ENCODE assay signal across 14 cellular contexts in genomic region chr20:10555865-10556308, GRCh38.
DNase-seq lines count a peak whose midpoint lies in the region; ATAC-seq and TF ChIP-seq lines count a peak whose summit lies in the region.
"Had no signal": no experiment of that assay in that cellular context is flagged by ENCODE, and none has a peak within 500 bp of the region (broad histone marks: within the 10 kb centered on the region; RNA-seq: fewer than 3 reads in every experiment).

No MANE protein-coding gene starts in this region.

- H3K4me1 ChIP-seq in esophagus squamous epithelium: peaks cover 18 to 82% (median 47%) of the 10 kb centered on the region in 3 donors
- H3K4me1 ChIP-seq in tibial nerve: peaks cover 0 to 35% (median 0%) of the 10 kb centered on the region in 4 donors
- H3K4me1 ChIP-seq: SJCRH30 had no signal

- H3K36me3 Mint-ChIP-seq in osteocyte (ENCODE audit: unreplicated experiment): no peaks in the 10 kb centered on the region
- peaks cover 9% of the 10 kb centered on the region for H3K36me3 Mint-ChIP-seq in stimulated activated memory B cell treated with anti-CD40 and anti-IgM and Interleukin-4, amounts not matched to agents 10 μg/mL and 1 μg/mL and 100 μg/mL, for 72 hours

- 66 to 68% methylated on average over 5 of the region's 5 CpGs for WGBS in esophagus squamous epithelium, 2 donors
- WGBS in tibial nerve, 2 donors: 50 to 55% methylated on average over 5 of the region's 5 CpGs

- no peaks in the 10 kb centered on the region for H3K9me3 ChIP-seq in esophagus squamous epithelium
- H3K9me3 ChIP-seq in tibial nerve: no peaks in the 10 kb centered on the region
- H3K9me3 ChIP-seq: SJCRH30 had no signal

- no peak for ATAC-seq in stimulated activated memory B cell treated with anti-CD40 and anti-IgM and Interleukin-4, amounts not matched to agents 10 μg/mL and 1 μg/mL and 100 μg/mL, for 72 hours
- ATAC-seq: activated CD4-positive, alpha-beta T cell treated with anti-CD3 and anti-CD28 coated beads for 36 hours; naive thymus-derived CD4-positive, alpha-beta T cell had no signal

- no peak overlapping the region for H3K27ac ChIP-seq in RWPE1
- peak overlapping the region; percentile 46 to 82 (median 73) for H3K27ac ChIP-seq in esophagus squamous epithelium
- H3K27ac ChIP-seq in tibial nerve: peak overlapping the region in 2 of 4 donors; percentile 32 to 40
- H3K27ac ChIP-seq: KMS-11, SJCRH30 had no signal

- peaks cover 90% of the 10 kb centered on the region for H3K4me1 Mint-ChIP-seq in osteocyte (ENCODE audit: unreplicated experiment)
- peaks cover 31% of the 10 kb centered on the region for H3K4me1 Mint-ChIP-seq in stimulated activated memory B cell treated with anti-CD40 and anti-IgM and Interleukin-4, amounts not matched to agents 10 μg/mL and 1 μg/mL and 100 μg/mL, for 72 hours

- peak overlapping the region; percentile 87 for H3K27ac Mint-ChIP-seq in osteocyte (ENCODE audit: unreplicated experiment)
- no peak overlapping the region for H3K27ac Mint-ChIP-seq in stimulated activated memory B cell treated with anti-CD40 and anti-IgM and Interleukin-4, amounts not matched to agents 10 μg/mL and 1 μg/mL and 100 μg/mL, for 72 hours
- H3K27ac Mint-ChIP-seq: activated CD4-positive, alpha-beta T cell treated with anti-CD3 and anti-CD28 coated beads for 36 hours; naive thymus-derived CD4-positive, alpha-beta T cell had no signal

- no peak overlapping the region for H3K4me3 ChIP-seq in esophagus squamous epithelium
- no peak overlapping the region for H3K4me3 ChIP-seq in tibial nerve
- H3K4me3 ChIP-seq: SJCRH30 had no signal

- POLR2A ChIA-PET in RWPE1 (lab: Yijun Ruan, JAX; ENCODE audit: low non-redundant PET): no interaction called here

- H3K36me3 ChIP-seq in esophagus squamous epithelium (no peaks in the 10 kb centered on the region), tibial nerve (no peaks in the 10 kb centered on the region)
- H3K36me3 ChIP-seq: SJCRH30 had no signal

- H3K9me3 Mint-ChIP-seq in osteocyte (ENCODE audit: unreplicated experiment): no peaks in the 10 kb centered on the region
- H3K9me3 Mint-ChIP-seq in stimulated activated memory B cell treated with anti-CD40 and anti-IgM and Interleukin-4, amounts not matched to agents 10 μg/mL and 1 μg/mL and 100 μg/mL, for 72 hours: no peaks in the 10 kb centered on the region
- H3K9me3 Mint-ChIP-seq: naive thymus-derived CD4-positive, alpha-beta T cell had no signal

- TF ChIP-seq POLR2A in esophagus squamous epithelium (IDR thresholded peaks at IDR 0.05) (no peak), tibial nerve (IDR thresholded peaks at IDR 0.05) (no peak)

- no peak overlapping the region for H3K4me3 Mint-ChIP-seq in osteocyte (ENCODE audit: unreplicated experiment)
- no peak overlapping the region for H3K4me3 Mint-ChIP-seq in stimulated activated memory B cell treated with anti-CD40 and anti-IgM and Interleukin-4, amounts not matched to agents 10 μg/mL and 1 μg/mL and 100 μg/mL, for 72 hours
- H3K4me3 Mint-ChIP-seq: activated CD4-positive, alpha-beta T cell treated with anti-CD3 and anti-CD28 coated beads for 36 hours; naive thymus-derived CD4-positive, alpha-beta T cell had no signal

- H3K27me3 Mint-ChIP-seq in osteocyte (ENCODE audit: unreplicated experiment): no peaks in the 10 kb centered on the region
- no peaks in the 10 kb centered on the region for H3K27me3 Mint-ChIP-seq in stimulated activated memory B cell treated with anti-CD40 and anti-IgM and Interleukin-4, amounts not matched to agents 10 μg/mL and 1 μg/mL and 100 μg/mL, for 72 hours
- H3K27me3 Mint-ChIP-seq: activated CD4-positive, alpha-beta T cell treated with anti-CD3 and anti-CD28 coated beads for 36 hours had no signal

- no peak for TF ChIP-seq EP300 in tibial nerve (IDR thresholded peaks at IDR 0.05)

- H3K27me3 ChIP-seq in esophagus squamous epithelium: no peaks in the 10 kb centered on the region
- no peaks in the 10 kb centered on the region for H3K27me3 ChIP-seq in tibial nerve
- H3K27me3 ChIP-seq: SJCRH30 had no signal

- intact Hi-C loops in esophagus squamous epithelium (cut with DNase I): loop anchor here (10.0 kb wide), 1 partner anchor 109 kb away; no protein-coding TSS in a partner anchor

- CTCF ChIA-PET in RWPE1 (lab: Yijun Ruan, JAX): no interaction called here

- DNase-seq in Daoy (ENCODE audit: low read depth): peak; percentile 61
- peak; percentile 46 for DNase-seq in RWPE1 (ENCODE audit: low spot score)
- DNase-seq in esophagus squamous epithelium (lab: John Stamatoyannopoulos, UW): no peak
- DNase-seq in osteocyte (ENCODE audit: extremely low spot score, unreplicated experiment): no peak
- DNase-seq in NCI-H1694 (lab: John Stamatoyannopoulos, UW): no peak
- no peak for DNase-seq in NCI-H187 treated with DMSO at 0.1 percent for 48 hours (lab: John Stamatoyannopoulos, UW)
- no peak for DNase-seq in tibial nerve (ENCODE audit: low spot score in 2 of 2)
- DNase-seq: activated CD4-positive, alpha-beta T cell treated with anti-CD3 and anti-CD28 coated beads for 36 hours; activated effector memory CD4-positive, alpha-beta T cell treated with anti-CD3 and anti-CD28 coated beads, Interleukin-2, amount 50 U/mL, for 16 hours; naive thymus-derived CD4-positive, alpha-beta T cell; SJCRH30; stimulated activated naive CD4-positive, alpha-beta T cell treated with Interleukin-2 at 50 U/mL for 16 hours had no signal

- no peak for TF ChIP-seq CTCF in RWPE1 (conservative IDR thresholded peaks at IDR 0.05; ENCODE audit: low read depth)
- no peak for TF ChIP-seq CTCF in esophagus squamous epithelium (IDR thresholded peaks at IDR 0.05)
- TF ChIP-seq CTCF in osteocyte (IDR thresholded peaks at IDR 0.05): no peak
- TF ChIP-seq CTCF in tibial nerve (IDR thresholded peaks at IDR 0.05): no peak

Comparison
In these comparisons a context has a peak if more than half of its experiments do, and no peak if none do; other contexts are left out.
1. DNase-seq: peak in Daoy (single experiment) and RWPE1 (single experiment); none in esophagus squamous epithelium (single experiment), osteocyte (single experiment), NCI-H1694 (single experiment), NCI-H187 treated with DMSO at 0.1 percent for 48 hours (single experiment) and tibial nerve (0 of 2).